In genomic region chr4:165448700-165449099, GRCh38 we compare ENCODE assay signal across 19 cellular contexts.
"Had no signal": no experiment of that assay in that cellular context is flagged by ENCODE, and none has a peak within 500 bp of the region (broad histone marks: within the 10 kb centered on the region; RNA-seq: fewer than 3 reads in every experiment).

No MANE protein-coding gene starts in this region.

- DNase-seq: Karpas-422, KG1, MG63, NCI-H1092, NCI-H1105 treated with DMSO at 0.1 percent for 48 hours, NCI-H1417 treated with DMSO at 0.1 percent for 48 hours, NCI-H146, NCI-H1694 treated with DMSO at 0.1 percent for 48 hours, NCI-H1930, NCI-H2081, NCI-H2107, NCI-H2227 treated with DMSO at 0.1 percent for 48 hours, NCI-H510A, NCI-H524 treated with DMSO at 0.1 percent for 48 hours, NCI-H69, NCI-H774, Right ventricle myocardium superior, RPMI8226, SIG-M5 had no signal
